Comparison of ENCODE assay signal across 1 cellular context in genomic region chr21:44320847-44321246, GRCh38.
TF ChIP-seq lines count a peak whose summit lies in the region.

No MANE protein-coding gene starts in this region.

TF ChIP-seq in GM12878, 131 proteins besides CTCF, POLR2A, EP300 and RAD21:
- no peak for TF ChIP-seq ASH2L (IDR thresholded peaks at IDR 0.05; ENCODE audit: borderline replicate concordance, low read depth)
- TF ChIP-seq, protein P1, sequence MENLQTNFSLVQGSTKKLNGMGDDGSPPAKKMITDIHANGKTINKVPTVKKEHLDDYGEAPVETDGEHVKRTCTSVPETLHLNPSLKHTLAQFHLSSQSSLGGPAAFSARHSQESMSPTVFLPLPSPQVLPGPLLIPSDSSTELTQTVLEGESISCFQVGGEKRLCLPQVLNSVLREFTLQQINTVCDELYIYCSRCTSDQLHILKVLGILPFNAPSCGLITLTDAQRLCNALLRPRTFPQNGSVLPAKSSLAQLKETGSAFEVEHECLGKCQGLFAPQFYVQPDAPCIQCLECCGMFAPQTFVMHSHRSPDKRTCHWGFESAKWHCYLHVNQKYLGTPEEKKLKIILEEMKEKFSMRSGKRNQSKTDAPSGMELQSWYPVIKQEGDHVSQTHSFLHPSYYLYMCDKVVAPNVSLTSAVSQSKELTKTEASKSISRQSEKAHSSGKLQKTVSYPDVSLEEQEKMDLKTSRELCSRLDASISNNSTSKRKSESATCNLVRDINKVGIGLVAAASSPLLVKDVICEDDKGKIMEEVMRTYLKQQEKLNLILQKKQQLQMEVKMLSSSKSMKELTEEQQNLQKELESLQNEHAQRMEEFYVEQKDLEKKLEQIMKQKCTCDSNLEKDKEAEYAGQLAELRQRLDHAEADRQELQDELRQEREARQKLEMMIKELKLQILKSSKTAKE (IDR thresholded peaks at IDR 0.05; ENCODE audit: low read depth, poor library complexity, severe bottlenecking), result no peak
- TF ChIP-seq ZNF384 (IDR thresholded peaks at IDR 0.05; ENCODE audit: borderline replicate concordance, low read depth, low read length), result no peak
TF ChIP-seq in GM12878: peak in this region for 0.
